ENCODE assay signal across 1 cellular context in genomic region chr1:21861602-21862429, GRCh38.
TF ChIP-seq lines count a peak whose summit lies in the region.

No MANE protein-coding gene starts in this region.

TF ChIP-seq in K562, 482 proteins besides CTCF, POLR2A, EP300 and RAD21 (continued from another document):
- TF ChIP-seq ZNF318 (IDR thresholded peaks at IDR 0.05; ENCODE audit: borderline replicate concordance in 1 of 2, low read depth in 1 of 2) (no peak), ZFX (CRISPR knock-in tag; IDR thresholded peaks at IDR 0.05) (no peak), ZBTB12 (CRISPR knock-in tag; IDR thresholded peaks at IDR 0.05) (no peak)
TF ChIP-seq in K562: peak in this region for 2.
